ENCODE assay signal across 8 cellular contexts in the genomic region with DNA sequence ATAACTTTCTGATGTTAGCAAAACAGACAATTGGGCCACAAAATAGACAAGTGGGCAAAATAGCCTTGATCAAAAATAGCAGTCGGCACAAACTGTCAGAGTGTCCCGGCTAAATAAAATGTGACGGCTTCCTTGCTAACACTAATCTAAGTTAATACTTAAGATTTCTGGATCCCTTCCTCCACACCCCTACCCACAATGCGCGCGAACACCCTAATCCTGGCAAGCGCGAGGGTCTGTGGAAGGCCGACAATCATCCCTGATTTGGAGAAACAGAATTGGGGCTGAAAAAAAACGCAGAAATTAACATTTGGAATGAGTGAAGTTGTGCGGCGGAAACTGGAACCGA. TPM values are rescaled to one million over a fixed set of nuclear protein-coding genes. Genes with fewer than 3 reads are reported as not detected.
DNase-seq lines count a peak whose midpoint lies in the region; ATAC-seq and FAIRE-seq lines count a peak whose summit lies in the region.

No MANE protein-coding gene starts in this region.

- H3K9ac ChIP-seq in iPS-20b (ENCODE audit: low read depth, low read length) = peak overlapping the region; percentile 86

- peaks cover 24% of the 10 kb centered on the region for H3K36me3 Mint-ChIP-seq in T-helper 1 cell treated with Interleukin-12 subunit alpha and Interleukin-12 subunit beta and Interleukin-4 antibody, amounts not matched to agents 30 μg/mL and 1 μg/mL, for 36 hours (ENCODE audit: low read depth)
- H3K36me3 Mint-ChIP-seq in activated T-helper 1 cell treated with anti-CD3 and anti-CD28 coated beads, Interleukin-12 subunit alpha, Interleukin-12 subunit beta, Interleukin-2, Interleukin-4 antibody, amounts not matched to agents 30 ng/mL and 10 ng/mL and 1 ng/mL, durations not matched to agents 14 hours and 24 hours and 36 hours (ENCODE audit: low read depth) = peaks cover 20% of the 10 kb centered on the region

- H3K9me3 Mint-ChIP-seq in T-helper 1 cell treated with Interleukin-12 subunit alpha and Interleukin-12 subunit beta and Interleukin-4 antibody, amounts not matched to agents 30 μg/mL and 1 μg/mL, for 36 hours = no peaks in the 10 kb centered on the region
- no peaks in the 10 kb centered on the region for H3K9me3 Mint-ChIP-seq in activated T-helper 1 cell treated with anti-CD3 and anti-CD28 coated beads, Interleukin-12 subunit alpha, Interleukin-12 subunit beta, Interleukin-2, Interleukin-4 antibody, amounts not matched to agents 30 ng/mL and 10 ng/mL and 1 ng/mL, durations not matched to agents 14 hours and 24 hours and 36 hours

- H3K4me3 Mint-ChIP-seq in T-helper 1 cell treated with Interleukin-12 subunit alpha and Interleukin-12 subunit beta and Interleukin-4 antibody, amounts not matched to agents 30 μg/mL and 1 μg/mL, for 36 hours = peak overlapping the region; percentile 95
- peak overlapping the region; percentile 91 for H3K4me3 Mint-ChIP-seq in activated T-helper 1 cell treated with anti-CD3 and anti-CD28 coated beads, Interleukin-12 subunit alpha, Interleukin-12 subunit beta, Interleukin-2, Interleukin-4 antibody, amounts not matched to agents 30 ng/mL and 10 ng/mL and 1 ng/mL, durations not matched to agents 14 hours and 24 hours and 36 hours

- intact Hi-C loops in activated T-helper 1 cell treated with anti-CD3 and anti-CD28 coated beads, Interleukin-12 subunit alpha, Interleukin-12 subunit beta, Interleukin-2, Interleukin-4 antibody, amounts not matched to agents 30 ng/mL and 10 ng/mL and 1 ng/mL, durations not matched to agents 14 hours and 24 hours and 36 hours (cut with micrococcal nuclease) = loop anchor here (5.0 kb wide), 2 partner anchors 876 to 1086 kb away; no protein-coding TSS in a partner anchor

- H3K4me1 ChIP-seq in iPS-20b (ENCODE audit: insufficient read depth, low read length) = peaks cover 32% of the 10 kb centered on the region

- H3K27ac ChIP-seq in iPS-20b (ENCODE audit: low read length) (no peak overlapping the region), substantia nigra (ENCODE audit: low read depth, low read length, poor library complexity, severe bottlenecking) (peak overlapping the region; percentile 67)

- H3K4me3 ChIP-seq in iPS-20b (ENCODE audit: low read length) = peak overlapping the region; percentile 99

- FAIRE-seq in frontal cortex (lab: Jason Lieb, UNC) = no peak

- H3K4me1 Mint-ChIP-seq in T-helper 1 cell treated with Interleukin-12 subunit alpha and Interleukin-12 subunit beta and Interleukin-4 antibody, amounts not matched to agents 30 μg/mL and 1 μg/mL, for 36 hours (ENCODE audit: low read depth) = peaks cover 33% of the 10 kb centered on the region
- peaks cover 34% of the 10 kb centered on the region for H3K4me1 Mint-ChIP-seq in activated T-helper 1 cell treated with anti-CD3 and anti-CD28 coated beads, Interleukin-12 subunit alpha, Interleukin-12 subunit beta, Interleukin-2, Interleukin-4 antibody, amounts not matched to agents 30 ng/mL and 10 ng/mL and 1 ng/mL, durations not matched to agents 14 hours and 24 hours and 36 hours (ENCODE audit: low read depth)

- DNase-seq in T-helper 1 cell = no peak
- no peak for DNase-seq in activated T-helper 1 cell treated with anti-CD3 and anti-CD28 coated beads, Interleukin-12 subunit alpha, Interleukin-12 subunit beta, Interleukin-2, Interleukin-4 antibody, amounts not matched to agents 30 ng/mL and 10 ng/mL and 1 ng/mL, durations not matched to agents 14 hours and 24 hours and 36 hours (ENCODE audit: low spot score)
- DNase-seq in substantia nigra (lab: John Stamatoyannopoulos, UW) = no peak
- DNase-seq in frontal cortex (ENCODE audit: low spot score in 2 of 2) = no peak
- DNase-seq in HuH-7.5 (ENCODE audit: low spot score) = no peak

- ATAC-seq in GM18858 (IDR thresholded peaks at IDR 0.05; ENCODE audit: unreplicated experiment) = no peak

- H3K27me3 Mint-ChIP-seq in T-helper 1 cell treated with Interleukin-12 subunit alpha and Interleukin-12 subunit beta and Interleukin-4 antibody, amounts not matched to agents 30 μg/mL and 1 μg/mL, for 36 hours (ENCODE audit: low read depth) = no peaks in the 10 kb centered on the region
- H3K27me3 Mint-ChIP-seq in activated T-helper 1 cell treated with anti-CD3 and anti-CD28 coated beads, Interleukin-12 subunit alpha, Interleukin-12 subunit beta, Interleukin-2, Interleukin-4 antibody, amounts not matched to agents 30 ng/mL and 10 ng/mL and 1 ng/mL, durations not matched to agents 14 hours and 24 hours and 36 hours (ENCODE audit: insufficient read depth) = no peaks in the 10 kb centered on the region

- H3K27ac Mint-ChIP-seq in T-helper 1 cell treated with Interleukin-12 subunit alpha and Interleukin-12 subunit beta and Interleukin-4 antibody, amounts not matched to agents 30 μg/mL and 1 μg/mL, for 36 hours = peak overlapping the region; percentile 92
- H3K27ac Mint-ChIP-seq in activated T-helper 1 cell treated with anti-CD3 and anti-CD28 coated beads, Interleukin-12 subunit alpha, Interleukin-12 subunit beta, Interleukin-2, Interleukin-4 antibody, amounts not matched to agents 30 ng/mL and 10 ng/mL and 1 ng/mL, durations not matched to agents 14 hours and 24 hours and 36 hours = peak overlapping the region; percentile 95

- H3K27me3 ChIP-seq in iPS-20b (ENCODE audit: insufficient read depth, low read length) = no peaks in the 10 kb centered on the region

- no peaks in the 10 kb centered on the region for H3K9me3 ChIP-seq in iPS-20b (ENCODE audit: insufficient read depth, low read depth, low read length)

- H3K36me3 ChIP-seq in iPS-20b (ENCODE audit: insufficient read depth, low read depth, low read length) = 0 out of 2 replicates have a peak, but pooled peaks cover 7% of the 10 kb centered on the region

RNA-seq across cellular contexts. Expression of a gene that starts 0.5 kb away (rescaled TPM):
- total RNA-seq in activated T-helper 1 cell treated with anti-CD3 and anti-CD28 coated beads, Interleukin-12 subunit alpha, Interleukin-12 subunit beta, Interleukin-2, Interleukin-4 antibody, amounts not matched to agents 30 ng/mL and 10 ng/mL and 1 ng/mL, durations not matched to agents 14 hours and 24 hours and 36 hours = 15.5 and 17.0 TPM in 2 replicates
- total RNA-seq in frontal cortex = 37.5 TPM

RNA-seq across cellular contexts. Expression of a gene that starts 0.7 kb away (rescaled TPM):
- total RNA-seq in activated T-helper 1 cell treated with anti-CD3 and anti-CD28 coated beads, Interleukin-12 subunit alpha, Interleukin-12 subunit beta, Interleukin-2, Interleukin-4 antibody, amounts not matched to agents 30 ng/mL and 10 ng/mL and 1 ng/mL, durations not matched to agents 14 hours and 24 hours and 36 hours = 6.9 and 7.1 TPM in 2 replicates
- total RNA-seq in frontal cortex = 28.1 TPM
